Comparison of ENCODE assay signal across 1 cellular context in genomic region chr2:216649573-216649972, GRCh38.
TF ChIP-seq lines count a peak whose summit lies in the region.

No MANE protein-coding gene starts in this region.

TF ChIP-seq in IMR-90, 13 proteins besides CTCF, POLR2A, EP300 and RAD21:
- TF ChIP-seq CHD1 (IDR thresholded peaks at IDR 0.05; ENCODE audit: low read depth, low read length) (no peak), ELK1 (IDR thresholded peaks at IDR 0.05; ENCODE audit: borderline replicate concordance, low read depth, low read length) (no peak), NFE2L2 (IDR thresholded peaks at IDR 0.05; ENCODE audit: low read depth, low read length) (no peak), MAFK (IDR thresholded peaks at IDR 0.05; ENCODE audit: low read depth, low read length) (no peak), MXI1 (IDR thresholded peaks at IDR 0.05; ENCODE audit: borderline replicate concordance, low read depth, low read length) (no peak), USF2 (IDR thresholded peaks at IDR 0.05; ENCODE audit: low read depth, low read length) (no peak), RCOR1 (IDR thresholded peaks at IDR 0.05; ENCODE audit: insufficient replicate concordance, low read length) (no peak), RFX5 (IDR thresholded peaks at IDR 0.05; ENCODE audit: low read depth, low read length) (no peak), MAZ (IDR thresholded peaks at IDR 0.05; ENCODE audit: borderline replicate concordance, low read depth, low read length) (no peak), FOS (IDR thresholded peaks at IDR 0.05; ENCODE audit: low read depth, low read length) (no peak), BHLHE40 (IDR thresholded peaks at IDR 0.05; ENCODE audit: low read depth, low read length) (no peak), CEBPB (IDR thresholded peaks at IDR 0.05; ENCODE audit: low read depth, low read length) (no peak), SMC3 (IDR thresholded peaks at IDR 0.05; ENCODE audit: low read depth, low read length) (no peak)
